8 cellular contexts compared by ENCODE assay signal in the genomic region with DNA sequence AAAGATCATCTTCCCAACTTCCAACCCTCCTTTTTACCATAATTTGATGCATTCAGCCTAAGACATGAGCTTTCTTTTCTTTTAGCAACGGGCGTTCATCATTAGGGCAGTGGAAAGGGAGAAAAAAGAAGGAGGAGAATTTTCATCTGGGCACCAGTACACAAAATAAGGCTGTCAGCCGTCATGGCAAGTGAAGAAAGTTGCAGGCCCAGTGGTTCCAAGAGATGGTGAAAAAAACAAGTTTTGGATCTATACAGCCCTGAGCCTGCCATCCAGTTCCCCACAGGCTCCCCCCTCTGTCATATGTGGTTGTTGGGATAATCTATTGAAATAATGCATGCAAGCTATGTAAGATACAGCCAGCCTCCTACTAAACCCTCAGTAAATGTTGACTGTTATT.
"Had no signal": no experiment of that assay in that cellular context is flagged by ENCODE, and none has a peak within 500 bp of the region (broad histone marks: within the 10 kb centered on the region; RNA-seq: fewer than 3 reads in every experiment).

No MANE protein-coding gene starts in this region.

- ATAC-seq: GM12878 had no signal

- DNase-seq: GDM1, GF-D8 had no signal

- H3K4me3 ChIP-seq: GM12878 had no signal

- FAIRE-seq: G401.6, GM12878, GM12891, GM12892, GM18507, GM19239 had no signal
